In genomic region chr1:19619697-19620384, GRCh38 we compare ENCODE assay signal across 21 cellular contexts. TPM values are rescaled to one million over a fixed set of nuclear protein-coding genes. Genes with fewer than 3 reads are reported as not detected.
DNase-seq lines count a peak whose midpoint lies in the region; ATAC-seq and TF ChIP-seq lines count a peak whose summit lies in the region.
"Had no signal": no experiment of that assay in that cellular context is flagged by ENCODE, and none has a peak within 500 bp of the region (broad histone marks: within the 10 kb centered on the region; RNA-seq: fewer than 3 reads in every experiment).

No MANE protein-coding gene starts in this region.

- H3K9me3 ChIP-seq in breast epithelium, result no peaks in the 10 kb centered on the region
- no peaks in the 10 kb centered on the region for H3K9me3 ChIP-seq in mesenchymal stem cell (ENCODE audit: control insufficient read depth, low read length)

- ATAC-seq in GM21737 (IDR thresholded peaks at IDR 0.05; ENCODE audit: unreplicated experiment), result no peak
- ATAC-seq: esophagus mucosa had no signal

- H2BK15ac ChIP-seq in mesenchymal stem cell (ENCODE audit: low read depth, poor library complexity, severe bottlenecking), result no peak overlapping the region

- H3K4me1 Mint-ChIP-seq in type B pancreatic cell (ENCODE audit: unreplicated experiment), result peaks cover 55% of the 10 kb centered on the region

- H3K23ac ChIP-seq in mesenchymal stem cell (ENCODE audit: low read length in 2 of 2), result no peak overlapping the region

- no peak overlapping the region for H2BK5ac ChIP-seq in mesenchymal stem cell (ENCODE audit: low read depth, low read length, poor library complexity, severe bottlenecking)

- intact Hi-C loops in breast epithelium (cut with DNase I; ENCODE audit: low total_unique reads), result no loop called here

- WGBS in mesenchymal stem cell, result 88% methylated on average over 2 of the region's 3 CpGs

- peak; percentile 23 for DNase-seq in HuH-7 (ENCODE audit: low spot score)
- DNase-seq in breast epithelium (ENCODE audit: low spot score in 2 of 2), result no peak
- no peak for DNase-seq in mesenchymal stem cell
- DNase-seq in type B pancreatic cell (ENCODE audit: extremely low spot score, unreplicated experiment), result no peak
- DNase-seq in islet precursor cell, result no peak
- no peak for DNase-seq in NCI-H510A (lab: John Stamatoyannopoulos, UW)
- DNase-seq: activated naive CD8-positive, alpha-beta T cell treated with anti-CD3 and anti-CD28 coated beads for 36 hours; DMS 273 treated with DMSO at 0.1 percent for 48 hours; H9; head of caudate nucleus; mesendoderm; NCI-H1436; NCI-H2171 treated with DMSO at 0.1 percent for 48 hours; RPMI8226; stimulated activated CD4-positive, alpha-beta T cell treated with anti-CD3 and anti-CD28 coated beads, Interleukin-2, amount 100 ng/mL, for 24 hours had no signal

- H3K27ac ChIP-seq in breast epithelium (peak overlapping the region; percentile 2 to 19), mesenchymal stem cell (ENCODE audit: low read length, poor library complexity, severe bottlenecking) (peak overlapping the region; percentile 56)
- H3K27ac ChIP-seq: cardiac muscle cell had no signal

- no peaks in the 10 kb centered on the region for H3K9me3 Mint-ChIP-seq in type B pancreatic cell
- H3K9me3 Mint-ChIP-seq: activated naive CD8-positive, alpha-beta T cell treated with anti-CD3 and anti-CD28 coated beads for 36 hours; H9; neural crest cell had no signal

- H3K27me3 Mint-ChIP-seq in type B pancreatic cell, result no peaks in the 10 kb centered on the region
- H3K27me3 Mint-ChIP-seq: activated naive CD8-positive, alpha-beta T cell treated with anti-CD3 and anti-CD28 coated beads for 36 hours had no signal

- H3K4me1 ChIP-seq in breast epithelium, result no peaks in the 10 kb centered on the region
- peaks cover 14% of the 10 kb centered on the region for H3K4me1 ChIP-seq in mesenchymal stem cell (ENCODE audit: control insufficient read depth, insufficient read depth, low read depth, low read length)

- H3K36me3 ChIP-seq in breast epithelium, result no peaks in the 10 kb centered on the region
- peaks cover 3 to 54% of the 10 kb centered on the region in 2 experiments for H3K36me3 ChIP-seq in mesenchymal stem cell (ENCODE audit: control insufficient read depth in 1 of 2, insufficient read depth in 2 of 2, low read depth in 1 of 2, low read length in 2 of 2)

- H3K27ac Mint-ChIP-seq in type B pancreatic cell, result peak overlapping the region; percentile 49
- H3K27ac Mint-ChIP-seq: activated naive CD8-positive, alpha-beta T cell treated with anti-CD3 and anti-CD28 coated beads for 36 hours had no signal

- no peak overlapping the region for H2BK12ac ChIP-seq in mesenchymal stem cell (ENCODE audit: low read length in 2 of 2)

- H3K36me3 Mint-ChIP-seq in type B pancreatic cell, result peaks cover 16% of the 10 kb centered on the region

- H3K4ac ChIP-seq in mesenchymal stem cell (ENCODE audit: low read depth in 1 of 2, low read length in 2 of 2), result no peak overlapping the region

- peak overlapping the region; percentile 87 for H2AK5ac ChIP-seq in mesenchymal stem cell (ENCODE audit: low read length, severe bottlenecking)

- TF ChIP-seq POLR2A in breast epithelium (IDR thresholded peaks at IDR 0.05), result no peak

- H3K9ac ChIP-seq in mesenchymal stem cell (ENCODE audit: low read length), result no peak overlapping the region

- H3K79me1 ChIP-seq in mesenchymal stem cell (replicated peaks; ENCODE audit: low read length, poor library complexity, severe bottlenecking), result peaks cover 6% of the 10 kb centered on the region

- no peak overlapping the region for H4K8ac ChIP-seq in mesenchymal stem cell (ENCODE audit: low read length)

- H3K4me3 ChIP-seq in breast epithelium (no peak overlapping the region), mesenchymal stem cell (ENCODE audit: insufficient read depth in 1 of 2, low read depth in 1 of 2, low read length in 2 of 2) (peak overlapping the region in 1 of 2 experiments; percentile 20)
- H3K4me3 ChIP-seq: cardiac muscle cell had no signal

- H4K91ac ChIP-seq in mesenchymal stem cell (ENCODE audit: low read length), result no peak overlapping the region

- TF ChIP-seq CTCF in breast epithelium (IDR thresholded peaks at IDR 0.05), result no peak
- no peak for TF ChIP-seq CTCF in type B pancreatic cell (conservative IDR thresholded peaks at IDR 0.05)

- H3K18ac ChIP-seq in mesenchymal stem cell (ENCODE audit: low read depth in 1 of 2, low read length in 2 of 2), result no peak overlapping the region

- H3K4me2 ChIP-seq in mesenchymal stem cell (ENCODE audit: low read length, poor library complexity, severe bottlenecking), result no peak overlapping the region

- H3K27me3 ChIP-seq in breast epithelium (no peaks in the 10 kb centered on the region), mesenchymal stem cell (ENCODE audit: control insufficient read depth in 1 of 2, insufficient read depth in 1 of 2, low read length in 2 of 2) (no peaks in the 10 kb centered on the region)
- H3K27me3 ChIP-seq: cardiac muscle cell had no signal

- no peak overlapping the region for H2AFZ ChIP-seq in mesenchymal stem cell (ENCODE audit: low read depth, low read length)

- no peak overlapping the region for H2BK120ac ChIP-seq in mesenchymal stem cell (ENCODE audit: low read depth, low read length)

- peak overlapping the region; percentile 39 for H3K4me3 Mint-ChIP-seq in type B pancreatic cell
- H3K4me3 Mint-ChIP-seq: activated naive CD8-positive, alpha-beta T cell treated with anti-CD3 and anti-CD28 coated beads for 36 hours; neural crest cell had no signal

- no peak overlapping the region for H3K14ac ChIP-seq in mesenchymal stem cell (ENCODE audit: low read length in 2 of 2)

RNA-seq across cellular contexts. Expression of gene NBL1, which starts 24.3 kb away (rescaled TPM):
- total RNA-seq in breast epithelium, result 100 to 1,000 TPM in 1 of 3 donors, 10 to 100 TPM in 2; 33.4 to 111 (median 98.6) TPM
- polyA plus RNA-seq in mesenchymal stem cell (2013, experiment 1 of 2), result 59.5 TPM
- 63.3 TPM for polyA plus RNA-seq in mesenchymal stem cell (2013, experiment 2 of 2)
- total RNA-seq in type B pancreatic cell (ENCODE audit: low replicate concordance), result 69.9 and 142 TPM in 2 replicates

RNA-seq across cellular contexts. Expression of gene HTR6, which starts 44.8 kb away (rescaled TPM):
- total RNA-seq in breast epithelium (not detected), type B pancreatic cell (ENCODE audit: low replicate concordance) (not detected in 2 replicates)
- polyA plus RNA-seq in mesenchymal stem cell (2013, experiment 1 of 2), result not detected
- not detected for polyA plus RNA-seq in mesenchymal stem cell (2013, experiment 2 of 2)
- total RNA-seq: activated naive CD8-positive, alpha-beta T cell treated with anti-CD3 and anti-CD28 coated beads for 36 hours; cardiac muscle cell; esophagus mucosa; neural crest cell; sciatic nerve had no signal
- polyA plus RNA-seq: BJ, cardiac muscle cell had no signal
